In genomic region chr1:88878731-88879130, GRCh38 we compare ENCODE assay signal across 19 cellular contexts. TPM values are rescaled to one million over a fixed set of nuclear protein-coding genes. Genes with fewer than 3 reads are reported as not detected.
DNase-seq lines count a peak whose midpoint lies in the region; ATAC-seq, FAIRE-seq and TF ChIP-seq lines count a peak whose summit lies in the region.
"Had no signal": no experiment of that assay in that cellular context is flagged by ENCODE, and none has a peak within 500 bp of the region (broad histone marks: within the 10 kb centered on the region; RNA-seq: fewer than 3 reads in every experiment).

No MANE protein-coding gene starts in this region.

- WGBS in adrenal gland, 4 donors = 34 to 44% (median 37%) methylated on average over 4 of the region's 4 CpGs

- H3K4me3 ChIP-seq in HEK293 (ENCODE audit: low read depth, low read length) = no peak overlapping the region
- H3K4me3 ChIP-seq in adrenal gland = no peak overlapping the region
- H3K4me3 ChIP-seq in naive thymus-derived CD4-positive, alpha-beta T cell (ENCODE audit: low read length) = no peak overlapping the region
- H3K4me3 ChIP-seq: heart right ventricle, sigmoid colon, upper lobe of left lung had no signal

- peak overlapping the region; percentile 15 for H3K27ac Mint-ChIP-seq in T-helper 1 cell treated with Interleukin-12 subunit alpha and Interleukin-12 subunit beta and Interleukin-4 antibody, amounts not matched to agents 30 μg/mL and 1 μg/mL, for 36 hours
- peak overlapping the region in 7 of 9 donors; percentile 1 to 63 (median 11) for H3K27ac Mint-ChIP-seq in naive thymus-derived CD4-positive, alpha-beta T cell
- H3K27ac Mint-ChIP-seq: effector memory CD8-positive, alpha-beta T cell had no signal

- peaks cover 20% of the 10 kb centered on the region for H3K4me1 Mint-ChIP-seq in T-helper 1 cell treated with Interleukin-12 subunit alpha and Interleukin-12 subunit beta and Interleukin-4 antibody, amounts not matched to agents 30 μg/mL and 1 μg/mL, for 36 hours (ENCODE audit: low read depth)
- peaks cover 29 to 70% (median 67%) of the 10 kb centered on the region in 7 donors for H3K4me1 Mint-ChIP-seq in naive thymus-derived CD4-positive, alpha-beta T cell

- no peak for FAIRE-seq in HTR-8/SVneo (lab: Jason Lieb, UNC)

- POLR2A ChIA-PET in HEK293 (lab: Yijun Ruan, JAX) = no interaction called here
- POLR2A ChIA-PET in naive thymus-derived CD4-positive, alpha-beta T cell (lab: Charles Lee) = interaction anchor here (2.8 kb wide), 1 partner anchor 12 kb away, joined by 18 read pairs; the partner anchor contains the start of gene GTF2B

- H3K4me3 Mint-ChIP-seq in T-helper 1 cell treated with Interleukin-12 subunit alpha and Interleukin-12 subunit beta and Interleukin-4 antibody, amounts not matched to agents 30 μg/mL and 1 μg/mL, for 36 hours = no peak overlapping the region
- H3K4me3 Mint-ChIP-seq in naive thymus-derived CD4-positive, alpha-beta T cell = peak overlapping the region in 1 of 10 donors; percentile 14
- H3K4me3 Mint-ChIP-seq: effector memory CD8-positive, alpha-beta T cell had no signal

- intact Hi-C loops in adrenal gland (cut with DNase I) = loop anchor here (5.0 to 10.0 kb wide), 2 partner anchors 214 to 221 kb away; no protein-coding TSS in a partner anchor
- intact Hi-C loops in naive thymus-derived CD4-positive, alpha-beta T cell (cut with micrococcal nuclease) = loop anchor here (1.0 to 5.0 kb wide), 3 partner anchors 13 to 271 kb away; partner anchors contain the start of gene GTF2B (in 1 of the 2)
- intact Hi-C loops in posterior vena cava (cut with DNase I) = loop anchor here (5.0 kb wide), 2 partner anchors 226 to 691 kb away; no protein-coding TSS in a partner anchor

- no peak for TF ChIP-seq CTCF in HEK293 (tag by site-specific recombination; IDR thresholded peaks at IDR 0.05)
- TF ChIP-seq CTCF in adrenal gland (IDR thresholded peaks at IDR 0.05) = no peak

- no peak overlapping the region for H3K27ac ChIP-seq in HEK293 (ENCODE audit: extremely low read depth, low read depth, low read length)
- H3K27ac ChIP-seq in adrenal gland = peak overlapping the region in 2 of 5 donors; percentile 11 to 37
- H3K27ac ChIP-seq in naive thymus-derived CD4-positive, alpha-beta T cell (ENCODE audit: low read depth, low read length) = no peak overlapping the region
- H3K27ac ChIP-seq: heart right ventricle, sigmoid colon, upper lobe of left lung had no signal

- no peaks in the 10 kb centered on the region for H3K27me3 ChIP-seq in adrenal gland
- no peaks in the 10 kb centered on the region for H3K27me3 ChIP-seq in naive thymus-derived CD4-positive, alpha-beta T cell (ENCODE audit: control insufficient read depth in 2 of 2, insufficient read depth in 2 of 2, low read length in 2 of 2)
- H3K27me3 ChIP-seq: BE2C, heart right ventricle, sigmoid colon, upper lobe of left lung had no signal

- H3K9me3 ChIP-seq in HEK293 (ENCODE audit: control insufficient read depth, insufficient read depth, low read depth, low read length) (no peaks in the 10 kb centered on the region), adrenal gland (replicated peaks in 1 of 3) (no peaks in the 10 kb centered on the region)
- H3K9me3 ChIP-seq in naive thymus-derived CD4-positive, alpha-beta T cell (ENCODE audit: control insufficient read depth in 2 of 3, low read length in 3 of 3) = no peaks in the 10 kb centered on the region
- H3K9me3 ChIP-seq: BE2C, heart right ventricle, sigmoid colon, upper lobe of left lung had no signal

- H3K36me3 Mint-ChIP-seq in T-helper 1 cell treated with Interleukin-12 subunit alpha and Interleukin-12 subunit beta and Interleukin-4 antibody, amounts not matched to agents 30 μg/mL and 1 μg/mL, for 36 hours (ENCODE audit: low read depth) = peaks cover 14% of the 10 kb centered on the region
- peaks cover 0 to 17% (median 5%) of the 10 kb centered on the region in 5 donors for H3K36me3 Mint-ChIP-seq in naive thymus-derived CD4-positive, alpha-beta T cell

- no peak for ATAC-seq in naive thymus-derived CD4-positive, alpha-beta T cell

- peaks cover 3% of the 10 kb centered on the region; the same call in 1 of the 2 replicates for H3K4me1 ChIP-seq in HEK293 (ENCODE audit: control insufficient read depth, insufficient read depth, low read length)
- peaks cover 20 to 41% of the 10 kb centered on the region in 2 donors for H3K4me1 ChIP-seq in adrenal gland (replicated peaks in 1 of 2)
- H3K4me1 ChIP-seq in naive thymus-derived CD4-positive, alpha-beta T cell (ENCODE audit: control insufficient read depth in 2 of 2, insufficient read depth in 2 of 2, low read length in 2 of 2) = peaks cover 11 to 13% of the 10 kb centered on the region in 2 donors
- H3K4me1 ChIP-seq: BE2C had no signal

- TF ChIP-seq POLR2A in adrenal gland (IDR thresholded peaks at IDR 0.05) = no peak

- H3K9me3 Mint-ChIP-seq in T-helper 1 cell treated with Interleukin-12 subunit alpha and Interleukin-12 subunit beta and Interleukin-4 antibody, amounts not matched to agents 30 μg/mL and 1 μg/mL, for 36 hours = no peaks in the 10 kb centered on the region
- H3K9me3 Mint-ChIP-seq in naive thymus-derived CD4-positive, alpha-beta T cell = no peaks in the 10 kb centered on the region
- H3K9me3 Mint-ChIP-seq: effector memory CD8-positive, alpha-beta T cell had no signal

- H3K27me3 Mint-ChIP-seq in T-helper 1 cell treated with Interleukin-12 subunit alpha and Interleukin-12 subunit beta and Interleukin-4 antibody, amounts not matched to agents 30 μg/mL and 1 μg/mL, for 36 hours (ENCODE audit: low read depth) = no peaks in the 10 kb centered on the region
- no peaks in the 10 kb centered on the region for H3K27me3 Mint-ChIP-seq in naive thymus-derived CD4-positive, alpha-beta T cell
- H3K27me3 Mint-ChIP-seq: effector memory CD8-positive, alpha-beta T cell had no signal

- H3K36me3 ChIP-seq in HEK293 (ENCODE audit: control insufficient read depth in 2 of 2, insufficient read depth in 1 of 2, low read length in 2 of 2) (peaks cover 8 to 39% of the 10 kb centered on the region in 2 experiments; a peak in 2 of 3 replicates), adrenal gland (replicated peaks in 1 of 2) (peaks cover 0 to 16% of the 10 kb centered on the region in 2 donors)
- peaks cover 0 to 31% (median 5%) of the 10 kb centered on the region in 3 experiments for H3K36me3 ChIP-seq in naive thymus-derived CD4-positive, alpha-beta T cell (ENCODE audit: control insufficient read depth in 2 of 3, insufficient read depth in 3 of 3, low read length in 3 of 3)
- H3K36me3 ChIP-seq: BE2C had no signal

- CTCF ChIA-PET in HEK293 (lab: Yijun Ruan, JAX) = interaction anchor here (1.0 to 3.2 kb wide), 6 partner anchors 10 to 226 kb away, joined by 3 to 20 read pairs (median 12); no protein-coding TSS in a partner anchor
- CTCF ChIA-PET in naive thymus-derived CD4-positive, alpha-beta T cell (lab: Charles Lee) = interaction anchor here (0.8 to 2.4 kb wide), 4 partner anchors 220 to 223 kb away, joined by 3 to 15 read pairs (median 6); no protein-coding TSS in a partner anchor

- DNase-seq in T-helper 1 cell (no peak), adrenal gland (peak; percentile 27 to 84 (median 67)), pons (ENCODE audit: low spot score) (no peak), HTR-8/SVneo (ENCODE audit: insufficient read length, low spot score) (no peak), posterior vena cava (ENCODE audit: low spot score) (no peak)
- no peak for DNase-seq in naive thymus-derived CD4-positive, alpha-beta T cell
- DNase-seq: activated CD4-positive, CD25-positive, alpha-beta regulatory T cell; aorta; BE2C; cerebellar nuclear complex; effector memory CD8-positive, alpha-beta T cell; heart right ventricle; NCI-H1436; SHP77; sigmoid colon; stimulated activated naive CD4-positive, alpha-beta T cell treated with Interleukin-2 at 50 U/mL for 16 hours; upper lobe of left lung had no signal

TF ChIP-seq in HEK293, 187 proteins besides CTCF, POLR2A, EP300 and RAD21:
- TF ChIP-seq ZBTB11 (tag by site-specific recombination; conservative IDR thresholded peaks at IDR 0.05; ENCODE audit: low read depth) (no peak), ZBTB21 (tag by site-specific recombination; IDR thresholded peaks at IDR 0.05) (no peak), ZBTB17 (tag by site-specific recombination; IDR thresholded peaks at IDR 0.05) (peak; percentile 19; the same call in 1 of the 2 replicates), ZNF624 (tag by site-specific recombination; IDR thresholded peaks at IDR 0.05) (no peak), ZNF175 (tag by site-specific recombination; IDR thresholded peaks at IDR 0.05) (no peak)

RNA-seq across cellular contexts. Expression of gene GTF2B, which starts 12.6 kb away (rescaled TPM):
- total RNA-seq in adrenal gland = 10 to 100 TPM; 23.1 to 44.3 (median 28.0) TPM
- 10 to 100 TPM; 15.1 to 55.6 (median 25.8) TPM for polyA plus RNA-seq in adrenal gland
- total RNA-seq in naive thymus-derived CD4-positive, alpha-beta T cell = 10 to 100 TPM; 41.3 to 53.6 (median 47.3) TPM
- 10 to 100 TPM; 56.1 to 88.4 TPM for polyA plus RNA-seq in naive thymus-derived CD4-positive, alpha-beta T cell
- 10 to 100 TPM; 16.8 to 17.9 TPM for total RNA-seq in posterior vena cava

Comparison
In these comparisons a context has a peak if more than half of its experiments do, and no peak if none do; other contexts are left out.
1. DNase-seq: peak in adrenal gland (7 of 7); none in T-helper 1 cell (0 of 5), naive thymus-derived CD4-positive, alpha-beta T cell (0 of 9), pons (single experiment), HTR-8/SVneo (single experiment) and posterior vena cava (single experiment).